1 cellular context compared by ENCODE assay signal in the genomic region with DNA sequence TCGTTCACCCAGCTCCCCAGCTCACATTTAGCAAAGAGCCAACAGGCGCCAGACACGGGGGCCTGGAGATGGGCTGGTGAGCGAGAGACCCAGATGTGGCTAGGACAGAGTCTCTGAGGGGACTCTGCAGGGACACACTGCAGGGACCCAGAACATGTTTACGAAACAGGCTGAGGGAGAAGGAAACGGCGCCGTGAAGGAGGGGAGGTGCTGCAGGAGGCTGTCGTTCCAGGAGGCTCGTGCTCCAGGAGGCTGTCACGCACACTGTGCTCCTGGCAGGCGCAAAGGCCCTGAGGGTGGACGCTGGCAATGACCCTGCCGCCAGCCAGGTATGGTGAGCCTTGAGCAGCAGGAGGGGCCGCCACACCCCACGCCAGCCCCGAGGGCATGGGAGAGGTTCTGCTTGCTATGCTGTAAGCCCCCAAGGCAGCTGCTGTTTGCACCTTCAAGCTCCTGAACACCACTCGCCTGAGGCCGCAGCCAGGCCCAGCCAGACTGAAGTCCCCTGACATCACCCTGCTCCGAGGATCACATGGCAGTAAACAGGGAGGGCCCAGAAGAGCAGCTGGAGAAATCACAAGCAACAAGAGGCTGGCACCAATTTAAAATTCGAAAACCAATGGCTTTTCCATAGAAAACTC.
TF ChIP-seq lines count a peak whose summit lies in the region.

No MANE protein-coding gene starts in this region.

TF ChIP-seq in GM23338, 12 proteins besides CTCF, POLR2A, EP300 and RAD21 (continued from another document):
- TF ChIP-seq, protein P1, sequence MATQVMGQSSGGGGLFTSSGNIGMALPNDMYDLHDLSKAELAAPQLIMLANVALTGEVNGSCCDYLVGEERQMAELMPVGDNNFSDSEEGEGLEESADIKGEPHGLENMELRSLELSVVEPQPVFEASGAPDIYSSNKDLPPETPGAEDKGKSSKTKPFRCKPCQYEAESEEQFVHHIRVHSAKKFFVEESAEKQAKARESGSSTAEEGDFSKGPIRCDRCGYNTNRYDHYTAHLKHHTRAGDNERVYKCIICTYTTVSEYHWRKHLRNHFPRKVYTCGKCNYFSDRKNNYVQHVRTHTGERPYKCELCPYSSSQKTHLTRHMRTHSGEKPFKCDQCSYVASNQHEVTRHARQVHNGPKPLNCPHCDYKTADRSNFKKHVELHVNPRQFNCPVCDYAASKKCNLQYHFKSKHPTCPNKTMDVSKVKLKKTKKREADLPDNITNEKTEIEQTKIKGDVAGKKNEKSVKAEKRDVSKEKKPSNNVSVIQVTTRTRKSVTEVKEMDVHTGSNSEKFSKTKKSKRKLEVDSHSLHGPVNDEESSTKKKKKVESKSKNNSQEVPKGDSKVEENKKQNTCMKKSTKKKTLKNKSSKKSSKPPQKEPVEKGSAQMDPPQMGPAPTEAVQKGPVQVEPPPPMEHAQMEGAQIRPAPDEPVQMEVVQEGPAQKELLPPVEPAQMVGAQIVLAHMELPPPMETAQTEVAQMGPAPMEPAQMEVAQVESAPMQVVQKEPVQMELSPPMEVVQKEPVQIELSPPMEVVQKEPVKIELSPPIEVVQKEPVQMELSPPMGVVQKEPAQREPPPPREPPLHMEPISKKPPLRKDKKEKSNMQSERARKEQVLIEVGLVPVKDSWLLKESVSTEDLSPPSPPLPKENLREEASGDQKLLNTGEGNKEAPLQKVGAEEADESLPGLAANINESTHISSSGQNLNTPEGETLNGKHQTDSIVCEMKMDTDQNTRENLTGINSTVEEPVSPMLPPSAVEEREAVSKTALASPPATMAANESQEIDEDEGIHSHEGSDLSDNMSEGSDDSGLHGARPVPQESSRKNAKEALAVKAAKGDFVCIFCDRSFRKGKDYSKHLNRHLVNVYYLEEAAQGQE (IDR thresholded peaks at IDR 0.05; ENCODE audit: unreplicated experiment) = no peak
- TF ChIP-seq JUNB (IDR thresholded peaks at IDR 0.05; ENCODE audit: unreplicated experiment) (no peak), NANOG (IDR thresholded peaks at IDR 0.05; ENCODE audit: borderline replicate concordance) (no peak), POLR2AphosphoS5 (IDR thresholded peaks at IDR 0.05; ENCODE audit: low read depth) (no peak), ZNF331 (CRISPR knock-in tag; IDR thresholded peaks at IDR 0.05; ENCODE audit: low read depth) (no peak)
- TF ChIP-seq, protein P2, sequence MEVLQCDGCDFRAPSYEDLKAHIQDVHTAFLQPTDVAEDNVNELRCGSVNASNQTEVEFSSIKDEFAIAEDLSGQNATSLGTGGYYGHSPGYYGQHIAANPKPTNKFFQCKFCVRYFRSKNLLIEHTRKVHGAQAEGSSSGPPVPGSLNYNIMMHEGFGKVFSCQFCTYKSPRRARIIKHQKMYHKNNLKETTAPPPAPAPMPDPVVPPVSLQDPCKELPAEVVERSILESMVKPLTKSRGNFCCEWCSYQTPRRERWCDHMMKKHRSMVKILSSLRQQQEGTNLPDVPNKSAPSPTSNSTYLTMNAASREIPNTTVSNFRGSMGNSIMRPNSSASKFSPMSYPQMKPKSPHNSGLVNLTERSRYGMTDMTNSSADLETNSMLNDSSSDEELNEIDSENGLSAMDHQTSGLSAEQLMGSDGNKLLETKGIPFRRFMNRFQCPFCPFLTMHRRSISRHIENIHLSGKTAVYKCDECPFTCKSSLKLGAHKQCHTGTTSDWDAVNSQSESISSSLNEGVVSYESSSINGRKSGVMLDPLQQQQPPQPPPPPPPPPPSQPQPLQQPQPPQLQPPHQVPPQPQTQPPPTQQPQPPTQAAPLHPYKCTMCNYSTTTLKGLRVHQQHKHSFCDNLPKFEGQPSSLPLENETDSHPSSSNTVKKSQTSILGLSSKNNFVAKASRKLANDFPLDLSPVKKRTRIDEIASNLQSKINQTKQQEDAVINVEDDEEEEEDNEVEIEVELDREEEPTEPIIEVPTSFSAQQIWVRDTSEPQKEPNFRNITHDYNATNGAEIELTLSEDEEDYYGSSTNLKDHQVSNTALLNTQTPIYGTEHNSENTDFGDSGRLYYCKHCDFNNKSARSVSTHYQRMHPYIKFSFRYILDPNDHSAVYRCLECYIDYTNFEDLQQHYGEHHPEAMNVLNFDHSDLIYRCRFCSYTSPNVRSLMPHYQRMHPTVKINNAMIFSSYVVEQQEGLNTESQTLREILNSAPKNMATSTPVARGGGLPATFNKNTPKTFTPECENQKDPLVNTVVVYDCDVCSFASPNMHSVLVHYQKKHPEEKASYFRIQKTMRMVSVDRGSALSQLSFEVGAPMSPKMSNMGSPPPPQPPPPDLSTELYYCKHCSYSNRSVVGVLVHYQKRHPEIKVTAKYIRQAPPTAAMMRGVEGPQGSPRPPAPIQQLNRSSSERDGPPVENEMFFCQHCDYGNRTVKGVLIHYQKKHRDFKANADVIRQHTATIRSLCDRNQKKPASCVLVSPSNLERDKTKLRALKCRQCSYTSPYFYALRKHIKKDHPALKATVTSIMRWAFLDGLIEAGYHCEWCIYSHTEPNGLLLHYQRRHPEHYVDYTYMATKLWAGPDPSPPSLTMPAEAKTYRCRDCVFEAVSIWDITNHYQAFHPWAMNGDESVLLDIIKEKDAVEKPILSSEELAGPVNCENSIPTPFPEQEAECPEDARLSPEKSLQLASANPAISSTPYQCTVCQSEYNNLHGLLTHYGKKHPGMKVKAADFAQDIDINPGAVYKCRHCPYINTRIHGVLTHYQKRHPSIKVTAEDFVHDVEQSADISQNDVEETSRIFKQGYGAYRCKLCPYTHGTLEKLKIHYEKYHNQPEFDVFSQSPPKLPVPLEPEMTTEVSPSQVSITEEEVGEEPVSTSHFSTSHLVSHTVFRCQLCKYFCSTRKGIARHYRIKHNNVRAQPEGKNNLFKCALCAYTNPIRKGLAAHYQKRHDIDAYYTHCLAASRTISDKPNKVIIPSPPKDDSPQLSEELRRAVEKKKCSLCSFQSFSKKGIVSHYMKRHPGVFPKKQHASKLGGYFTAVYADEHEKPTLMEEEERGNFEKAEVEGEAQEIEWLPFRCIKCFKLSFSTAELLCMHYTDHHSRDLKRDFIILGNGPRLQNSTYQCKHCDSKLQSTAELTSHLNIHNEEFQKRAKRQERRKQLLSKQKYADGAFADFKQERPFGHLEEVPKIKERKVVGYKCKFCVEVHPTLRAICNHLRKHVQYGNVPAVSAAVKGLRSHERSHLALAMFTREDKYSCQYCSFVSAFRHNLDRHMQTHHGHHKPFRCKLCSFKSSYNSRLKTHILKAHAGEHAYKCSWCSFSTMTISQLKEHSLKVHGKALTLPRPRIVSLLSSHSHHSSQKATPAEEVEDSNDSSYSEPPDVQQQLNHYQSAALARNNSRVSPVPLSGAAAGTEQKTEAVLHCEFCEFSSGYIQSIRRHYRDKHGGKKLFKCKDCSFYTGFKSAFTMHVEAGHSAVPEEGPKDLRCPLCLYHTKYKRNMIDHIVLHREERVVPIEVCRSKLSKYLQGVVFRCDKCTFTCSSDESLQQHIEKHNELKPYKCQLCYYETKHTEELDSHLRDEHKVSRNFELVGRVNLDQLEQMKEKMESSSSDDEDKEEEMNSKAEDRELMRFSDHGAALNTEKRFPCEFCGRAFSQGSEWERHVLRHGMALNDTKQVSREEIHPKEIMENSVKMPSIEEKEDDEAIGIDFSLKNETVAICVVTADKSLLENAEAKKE (CRISPR knock-in tag; IDR thresholded peaks at IDR 0.05) = no peak
